In genomic region chr1:46037597-46037936, GRCh38 we compare ENCODE assay signal across 12 cellular contexts.
"Had no signal": no experiment of that assay in that cellular context is flagged by ENCODE, and none has a peak within 500 bp of the region (broad histone marks: within the 10 kb centered on the region; RNA-seq: fewer than 3 reads in every experiment).

No MANE protein-coding gene starts in this region.

- H3K4me1 Mint-ChIP-seq: activated CD4-positive, alpha-beta T cell treated with anti-CD3 and anti-CD28 coated beads, Interleukin-2, amount 10 ng/mL, durations not matched to agents 7 days and 5 days; activated naive CD4-positive, alpha-beta T cell treated with anti-CD3 and anti-CD28 coated beads, Interleukin-2, amount 50 U/mL, for 24 hours; immature natural killer cell; naive thymus-derived CD4-positive, alpha-beta T cell had no signal

- H3K36me3 Mint-ChIP-seq: activated naive CD4-positive, alpha-beta T cell treated with anti-CD3 and anti-CD28 coated beads, Interleukin-2, amount 50 U/mL, for 24 hours; naive thymus-derived CD4-positive, alpha-beta T cell; stimulated activated memory B cell treated with anti-CD40 and anti-IgM and Interleukin-4, amounts not matched to agents 10 μg/mL and 1 μg/mL and 100 μg/mL, for 72 hours had no signal

- H3K27me3 ChIP-seq: ascending aorta, ovary, spleen, tibial nerve, uterus had no signal

- H3K36me3 ChIP-seq: ovary, uterus had no signal

- H3K9me3 Mint-ChIP-seq: activated CD4-positive, alpha-beta T cell treated with anti-CD3 and anti-CD28 coated beads, Interleukin-2, amount 10 ng/mL, durations not matched to agents 7 days and 5 days; activated naive CD4-positive, alpha-beta T cell treated with anti-CD3 and anti-CD28 coated beads, Interleukin-2, amount 50 U/mL, for 24 hours; activated T-cell treated with anti-CD3 and anti-CD28 coated beads, Interleukin-2, amount 50 U/mL, for 72 hours; immature natural killer cell; naive thymus-derived CD4-positive, alpha-beta T cell; stimulated activated memory B cell treated with anti-CD40 and anti-IgM and Interleukin-4, amounts not matched to agents 10 μg/mL and 1 μg/mL and 100 μg/mL, for 72 hours had no signal

- H3K27ac ChIP-seq: ascending aorta, ovary, spleen, uterus had no signal

- H3K4me1 ChIP-seq: ascending aorta, uterus had no signal

- DNase-seq: cortex of kidney had no signal

- H3K4me3 ChIP-seq: ascending aorta, ovary, spleen, tibial nerve, uterus had no signal

- H3K27me3 Mint-ChIP-seq: activated CD4-positive, alpha-beta T cell treated with anti-CD3 and anti-CD28 coated beads, Interleukin-2, amount 10 ng/mL, durations not matched to agents 7 days and 5 days; activated naive CD4-positive, alpha-beta T cell treated with anti-CD3 and anti-CD28 coated beads, Interleukin-2, amount 50 U/mL, for 24 hours; naive thymus-derived CD4-positive, alpha-beta T cell; stimulated activated memory B cell treated with anti-CD40 and anti-IgM and Interleukin-4, amounts not matched to agents 10 μg/mL and 1 μg/mL and 100 μg/mL, for 72 hours had no signal

- H3K27ac Mint-ChIP-seq: activated CD4-positive, alpha-beta T cell treated with anti-CD3 and anti-CD28 coated beads, Interleukin-2, amount 10 ng/mL, durations not matched to agents 7 days and 5 days; activated naive CD4-positive, alpha-beta T cell treated with anti-CD3 and anti-CD28 coated beads, Interleukin-2, amount 50 U/mL, for 24 hours; activated T-cell treated with anti-CD3 and anti-CD28 coated beads, Interleukin-2, amount 50 U/mL, for 72 hours; immature natural killer cell; naive thymus-derived CD4-positive, alpha-beta T cell; stimulated activated memory B cell treated with anti-CD40 and anti-IgM and Interleukin-4, amounts not matched to agents 10 μg/mL and 1 μg/mL and 100 μg/mL, for 72 hours had no signal

- H3K9me3 ChIP-seq: ascending aorta, ovary, spleen, tibial nerve, uterus had no signal

- H3K4me3 Mint-ChIP-seq: activated CD4-positive, alpha-beta T cell treated with anti-CD3 and anti-CD28 coated beads, Interleukin-2, amount 10 ng/mL, durations not matched to agents 7 days and 5 days; activated naive CD4-positive, alpha-beta T cell treated with anti-CD3 and anti-CD28 coated beads, Interleukin-2, amount 50 U/mL, for 24 hours; activated T-cell treated with anti-CD3 and anti-CD28 coated beads, Interleukin-2, amount 50 U/mL, for 72 hours; immature natural killer cell; naive thymus-derived CD4-positive, alpha-beta T cell; stimulated activated memory B cell treated with anti-CD40 and anti-IgM and Interleukin-4, amounts not matched to agents 10 μg/mL and 1 μg/mL and 100 μg/mL, for 72 hours had no signal
